ENCODE assay signal across 8 cellular contexts in the genomic region with DNA sequence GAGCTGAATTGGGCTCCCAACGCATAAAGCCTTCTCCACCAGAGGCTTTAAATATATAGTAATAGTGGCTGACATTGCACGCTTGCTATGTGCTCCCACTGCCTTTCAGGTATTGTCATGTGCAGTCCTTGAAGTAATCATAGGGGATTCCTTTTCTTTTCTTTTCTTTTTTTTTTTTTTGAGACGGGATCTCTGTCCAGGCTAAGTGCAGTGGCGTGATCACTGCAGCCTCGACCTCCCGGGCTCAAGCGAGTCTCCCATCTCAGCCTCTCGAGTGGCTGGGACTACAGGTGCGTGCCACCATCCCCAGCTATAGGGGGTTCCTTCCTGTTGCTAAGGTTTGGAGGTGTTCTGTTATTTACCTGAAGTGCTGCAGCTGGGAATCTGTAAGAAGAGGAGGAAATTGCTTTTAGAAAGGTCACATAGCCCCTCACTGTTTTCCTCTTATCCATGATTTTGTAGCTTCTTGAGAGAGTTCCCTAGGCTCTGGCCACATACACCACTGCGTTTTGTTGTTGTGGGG. TPM values are rescaled to one million over a fixed set of nuclear protein-coding genes. Genes with fewer than 3 reads are reported as not detected.
DNase-seq lines count a peak whose midpoint lies in the region; ATAC-seq and TF ChIP-seq lines count a peak whose summit lies in the region.

No MANE protein-coding gene starts in this region.

- H2AFZ ChIP-seq in OCI-LY1 (ENCODE audit: low read length) (no peak overlapping the region), neural progenitor cell (replicated peaks) (no peak overlapping the region)

- H3K4me3 Mint-ChIP-seq in endodermal cell: peak overlapping the region; percentile 99
- H3K4me3 Mint-ChIP-seq in neural progenitor cell: peak overlapping the region; percentile 99

- WGBS in endodermal cell (ENCODE audit: insufficient coverage in 1 of 2, insufficient read length in 1 of 2), 2 experiments: 11 to 19% methylated on average over 2 to 10 of the region's 10 CpGs

- H3K27me3 Mint-ChIP-seq in endodermal cell (ENCODE audit: insufficient read depth): no peaks in the 10 kb centered on the region
- H3K27me3 Mint-ChIP-seq in neural progenitor cell (ENCODE audit: insufficient read depth, low read depth): no peaks in the 10 kb centered on the region

- H3K27ac Mint-ChIP-seq in endodermal cell (peak overlapping the region; percentile 98), neural progenitor cell (peak overlapping the region; percentile 98)

- H3K27me3 ChIP-seq in BLaER1 treated with 17β-estradiol and CSF1 and Interleukin-3, amounts not matched to agents 10 nM and 100 nM: no peaks in the 10 kb centered on the region
- H3K27me3 ChIP-seq in OCI-LY1 (ENCODE audit: insufficient read depth, low read length) (no peaks in the 10 kb centered on the region), endodermal cell (ENCODE audit: control insufficient read depth, insufficient read depth, low read length, poor library complexity, severe bottlenecking) (no peaks in the 10 kb centered on the region), neural progenitor cell (no peaks in the 10 kb centered on the region)

- DNase-seq in endodermal cell: no peak
- DNase-seq in neural progenitor cell (ENCODE audit: low spot score): no peak
- no peak for DNase-seq in C1 segment of cervical spinal cord (lab: John Stamatoyannopoulos, UW)
- no peak for DNase-seq in NCI-H345 (lab: John Stamatoyannopoulos, UW)
- no peak for DNase-seq in activated gamma-delta T cell (lab: John Stamatoyannopoulos, UW)

- peak overlapping the region; percentile 91 to 98 (median 95) for H3K9ac ChIP-seq in BLaER1 treated with 17β-estradiol and CSF1 and Interleukin-3, amounts not matched to agents 10 nM and 100 nM
- H3K9ac ChIP-seq in OCI-LY1 (ENCODE audit: low read length): peak overlapping the region; percentile 97
- peak overlapping the region; percentile 99 for H3K9ac ChIP-seq in endodermal cell (ENCODE audit: extremely low read depth, low read length, poor library complexity, severe bottlenecking)
- peak overlapping the region; percentile 99 for H3K9ac ChIP-seq in neural progenitor cell

- H3F3A ChIP-seq in OCI-LY1 (ENCODE audit: insufficient read depth, low read length): peaks cover 6% of the 10 kb centered on the region; the same call in 1 of the 2 replicates
- H3F3A ChIP-seq in neural progenitor cell (ENCODE audit: low read depth): peaks cover 67% of the 10 kb centered on the region

- H3K36me3 Mint-ChIP-seq in endodermal cell (ENCODE audit: low read depth): peaks cover 55% of the 10 kb centered on the region
- H3K36me3 Mint-ChIP-seq in neural progenitor cell: peaks cover 31% of the 10 kb centered on the region

- no peak for ATAC-seq in GM21737 (IDR thresholded peaks at IDR 0.05; ENCODE audit: unreplicated experiment)

- H3K9me2 ChIP-seq in OCI-LY1 (ENCODE audit: low read depth, low read length): no peaks in the 10 kb centered on the region

- TF ChIP-seq CTCF in OCI-LY1 (IDR thresholded peaks at IDR 0.05; ENCODE audit: low read length): no peak
- TF ChIP-seq CTCF in endodermal cell (conservative IDR thresholded peaks at IDR 0.05): no peak
- TF ChIP-seq CTCF in neural progenitor cell (IDR thresholded peaks at IDR 0.05): no peak

- H3K36me3 ChIP-seq in BLaER1 treated with 17β-estradiol and CSF1 and Interleukin-3, amounts not matched to agents 10 nM and 100 nM: peaks cover 57 to 68% (median 61%) of the 10 kb centered on the region in 11 experiments
- peaks cover 60% of the 10 kb centered on the region for H3K36me3 ChIP-seq in OCI-LY1 (ENCODE audit: insufficient read depth, low read length)
- peaks cover 60% of the 10 kb centered on the region for H3K36me3 ChIP-seq in endodermal cell (ENCODE audit: control insufficient read depth, insufficient read depth, low read length)
- H3K36me3 ChIP-seq in neural progenitor cell: peaks cover 6% of the 10 kb centered on the region

- H4K20me1 ChIP-seq in BLaER1 treated with 17β-estradiol and CSF1 and Interleukin-3, amounts not matched to agents 10 nM and 100 nM: peaks cover 37 to 57% (median 53%) of the 10 kb centered on the region in 11 experiments; a peak in 21 of 22 replicates
- H4K20me1 ChIP-seq in OCI-LY1 (ENCODE audit: insufficient read depth, low read length): no peaks in the 10 kb centered on the region
- H4K20me1 ChIP-seq in neural progenitor cell (ENCODE audit: low read depth): peaks cover 27% of the 10 kb centered on the region

- H3K27ac ChIP-seq in BLaER1 treated with 17β-estradiol and CSF1 and Interleukin-3, amounts not matched to agents 10 nM and 100 nM: peak overlapping the region; percentile 89 to 97 (median 92)
- H3K27ac ChIP-seq in OCI-LY1 (ENCODE audit: low read depth, low read length, poor library complexity, severe bottlenecking): peak overlapping the region; percentile 76
- H3K27ac ChIP-seq in endodermal cell (ENCODE audit: low read depth, low read length): peak overlapping the region; percentile 99
- H3K27ac ChIP-seq in neural progenitor cell: peak overlapping the region; percentile 97

- no peaks in the 10 kb centered on the region for H3K9me3 ChIP-seq in BLaER1 treated with 17β-estradiol and CSF1 and Interleukin-3, amounts not matched to agents 10 nM and 100 nM (replicated peaks in 1 of 11)
- no peaks in the 10 kb centered on the region for H3K9me3 ChIP-seq in OCI-LY1 (ENCODE audit: low read length)
- no peaks in the 10 kb centered on the region for H3K9me3 ChIP-seq in endodermal cell (ENCODE audit: control insufficient read depth, low read length)
- H3K9me3 ChIP-seq in neural progenitor cell (ENCODE audit: low read depth): no peaks in the 10 kb centered on the region

- H3K79me2 ChIP-seq in OCI-LY1 (ENCODE audit: insufficient read depth, low read length): peaks cover 20% of the 10 kb centered on the region
- H3K79me2 ChIP-seq in neural progenitor cell (ENCODE audit: low read depth): peaks cover 32% of the 10 kb centered on the region

- peaks cover 24 to 46% (median 36%) of the 10 kb centered on the region in 10 experiments for H3K4me1 ChIP-seq in BLaER1 treated with 17β-estradiol and CSF1 and Interleukin-3, amounts not matched to agents 10 nM and 100 nM
- peaks cover 25% of the 10 kb centered on the region for H3K4me1 ChIP-seq in OCI-LY1 (ENCODE audit: insufficient read depth, low read length, severe bottlenecking)
- H3K4me1 ChIP-seq in endodermal cell (ENCODE audit: control insufficient read depth, insufficient read depth, low read length): peaks cover 7% of the 10 kb centered on the region
- peaks cover 10% of the 10 kb centered on the region for H3K4me1 ChIP-seq in neural progenitor cell

- peak overlapping the region; percentile 76 to 92 (median 84) for H3K4me3 ChIP-seq in BLaER1 treated with 17β-estradiol and CSF1 and Interleukin-3, amounts not matched to agents 10 nM and 100 nM
- H3K4me3 ChIP-seq in OCI-LY1 (ENCODE audit: low read depth, low read length, poor library complexity, severe bottlenecking) (peak overlapping the region; percentile 94), endodermal cell (ENCODE audit: low read length) (peak overlapping the region; percentile 99), neural progenitor cell (peak overlapping the region; percentile 79)

- H3K9me3 Mint-ChIP-seq in endodermal cell (no peaks in the 10 kb centered on the region), neural progenitor cell (no peaks in the 10 kb centered on the region)

- H3K4me1 Mint-ChIP-seq in endodermal cell (peaks cover 18% of the 10 kb centered on the region), neural progenitor cell (peaks cover 24% of the 10 kb centered on the region)

- H3K4me2 ChIP-seq in BLaER1 treated with 17β-estradiol and CSF1 and Interleukin-3, amounts not matched to agents 10 nM and 100 nM: peak overlapping the region; percentile 88 to 100 (median 96)
- peak overlapping the region; percentile 77 for H3K4me2 ChIP-seq in OCI-LY1 (ENCODE audit: low read length)
- peak overlapping the region; percentile 92 for H3K4me2 ChIP-seq in neural progenitor cell

RNA-seq across cellular contexts. Expression of a gene that starts 0.8 kb away (rescaled TPM):
- 1,000 to 10,000 TPM; 1,077 to 1,196 TPM for total RNA-seq in endodermal cell
- 1,840 TPM for polyA plus RNA-seq in endodermal cell (2013, experiment 1 of 2)
- polyA plus RNA-seq in endodermal cell (2013, experiment 2 of 2): 1,865 TPM
- total RNA-seq in neural progenitor cell (ENCODE audit: low replicate concordance): 1,535 and 1,934 TPM in 2 replicates

RNA-seq across cellular contexts. Expression of a gene that starts 7.5 kb away (rescaled TPM):
- 1 to 10 TPM; 3.0 to 5.1 TPM for total RNA-seq in endodermal cell
- 1.8 TPM for polyA plus RNA-seq in endodermal cell (2013, experiment 1 of 2)
- 1.2 TPM for polyA plus RNA-seq in endodermal cell (2013, experiment 2 of 2)
- 0.96 TPM in 1 of 2 replicates, not detected in the other for total RNA-seq in neural progenitor cell (ENCODE audit: low replicate concordance)

RNA-seq across cellular contexts. Expression of a gene that starts 18.7 kb away (rescaled TPM):
- total RNA-seq in endodermal cell (10 to 100 TPM; 17.7 to 18.5 TPM), neural progenitor cell (ENCODE audit: low replicate concordance) (11.4 and 12.6 TPM in 2 replicates)
- 13.4 TPM for polyA plus RNA-seq in endodermal cell (2013, experiment 1 of 2)
- 11.3 TPM for polyA plus RNA-seq in endodermal cell (2013, experiment 2 of 2)

RNA-seq across cellular contexts. Expression of a gene that starts 19.2 kb away (rescaled TPM):
- total RNA-seq in endodermal cell (1 to 10 TPM; 4.6 to 7.9 TPM), neural progenitor cell (ENCODE audit: low replicate concordance) (2.6 and 7.7 TPM in 2 replicates)
- polyA plus RNA-seq in endodermal cell (2013, experiment 1 of 2): 4.0 TPM
- polyA plus RNA-seq in endodermal cell (2013, experiment 2 of 2): 4.7 TPM

RNA-seq across cellular contexts. Expression of a gene that starts 23.1 kb away (rescaled TPM):
- total RNA-seq in endodermal cell (100 to 1,000 TPM; 306 to 402 TPM), neural progenitor cell (ENCODE audit: low replicate concordance) (94.7 and 185 TPM in 2 replicates)
- polyA plus RNA-seq in endodermal cell (2013, experiment 1 of 2): 281 TPM
- 251 TPM for polyA plus RNA-seq in endodermal cell (2013, experiment 2 of 2)
